ENCODE assay signal across 15 cellular contexts in the genomic region with DNA sequence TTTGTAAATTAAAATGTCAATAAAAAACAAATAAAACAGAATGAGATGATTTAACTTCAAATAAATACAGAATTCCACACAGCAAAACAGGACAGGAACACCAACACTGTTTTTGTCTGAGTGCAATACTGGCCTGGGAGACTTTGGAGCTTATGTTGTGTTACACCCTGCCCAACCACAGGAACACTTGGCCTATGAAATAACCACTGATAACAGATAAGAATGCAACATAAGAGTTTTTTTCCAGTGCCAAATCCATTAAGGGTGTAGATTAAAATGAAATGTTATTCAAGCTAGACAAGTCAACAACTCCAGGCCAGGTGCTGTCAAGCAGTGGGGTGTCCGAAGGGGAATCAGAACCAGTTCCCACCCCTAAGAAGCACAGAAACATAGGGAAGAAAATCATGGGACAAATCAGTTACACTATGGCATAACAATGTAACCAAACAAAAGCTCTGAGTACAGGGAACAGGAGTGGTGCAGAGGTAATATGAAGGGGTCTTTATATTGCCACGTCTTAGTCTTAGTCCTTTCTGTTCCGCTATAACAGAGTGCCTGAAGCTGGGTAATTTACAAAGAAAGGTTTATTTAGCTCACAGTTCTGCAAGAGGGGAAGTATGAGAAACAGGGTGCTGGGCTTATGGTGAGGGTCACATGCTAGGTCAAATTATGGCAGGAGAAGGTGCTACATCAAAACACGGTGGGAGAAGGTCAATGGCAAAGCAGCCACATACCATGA. TPM values are rescaled to one million over a fixed set of nuclear protein-coding genes. Genes with fewer than 3 reads are reported as not detected.
DNase-seq lines count a peak whose midpoint lies in the region; ATAC-seq and TF ChIP-seq lines count a peak whose summit lies in the region.
"Had no signal": no experiment of that assay in that cellular context is flagged by ENCODE, and none has a peak within 500 bp of the region (broad histone marks: within the 10 kb centered on the region; RNA-seq: fewer than 3 reads in every experiment).

No MANE protein-coding gene starts in this region.

- H2BK120ac ChIP-seq in H9 (ENCODE audit: low read depth, low read length, poor library complexity, severe bottlenecking) (no peak overlapping the region), trophoblast cell (ENCODE audit: insufficient read depth, low read length, poor library complexity) (no peak overlapping the region)

- no peak overlapping the region for H3K56ac ChIP-seq in H9 (ENCODE audit: insufficient read length, low read depth, low read length)

- H2BK12ac ChIP-seq in H9 (ENCODE audit: insufficient read length, low read depth, low read length) (no peak overlapping the region), trophoblast cell (ENCODE audit: low read length) (no peak overlapping the region)

- H3K27me3 Mint-ChIP-seq in H9 (ENCODE audit: low read depth): no peaks in the 10 kb centered on the region
- H3K27me3 Mint-ChIP-seq in T-helper 2 cell treated with Interferon-gamma antibody and Interleukin-4, amounts not matched to agents 5 μg/mL and 100 μg/mL, for 36 hours (ENCODE audit: low read depth): no peaks in the 10 kb centered on the region

- peaks cover 13% of the 10 kb centered on the region for H3K23me2 ChIP-seq in H9 (ENCODE audit: insufficient read length, low read depth, low read length, poor library complexity, severe bottlenecking)

- H3T11ph ChIP-seq in H9 (ENCODE audit: low read length): no peak overlapping the region

- no peak overlapping the region for H4K12ac ChIP-seq in trophoblast cell (ENCODE audit: low read depth, low read length)

- no peak overlapping the region for H2BK20ac ChIP-seq in H9 (ENCODE audit: low read depth, low read length, poor library complexity, severe bottlenecking)

- no peak for ATAC-seq in GM21717 (IDR thresholded peaks at IDR 0.05; ENCODE audit: unreplicated experiment)

- H3K79me2 ChIP-seq in H9 (ENCODE audit: insufficient read depth, low read length) (peaks cover 42% of the 10 kb centered on the region), trophoblast cell (ENCODE audit: control insufficient read depth, insufficient read depth, low read length, poor library complexity) (peaks cover 32% of the 10 kb centered on the region)

- H4K5ac ChIP-seq in H9 (ENCODE audit: insufficient read length, low read depth, low read length): no peak overlapping the region

- H4K8ac ChIP-seq in H9 (replicated peaks; ENCODE audit: insufficient read length, low read depth, low read length) (no peak overlapping the region), trophoblast cell (ENCODE audit: low read depth, low read length) (no peak overlapping the region)

- H2AFZ ChIP-seq in H9 (ENCODE audit: low read length): no peak overlapping the region
- H2AFZ ChIP-seq in trophoblast cell (ENCODE audit: insufficient read depth, low read length, poor library complexity): no peak overlapping the region

- no peak overlapping the region for H3K27ac Mint-ChIP-seq in H9
- no peak overlapping the region for H3K27ac Mint-ChIP-seq in T-helper 2 cell treated with Interferon-gamma antibody and Interleukin-4, amounts not matched to agents 5 μg/mL and 100 μg/mL, for 36 hours

- no peaks in the 10 kb centered on the region; a peak in 2 of 5 replicates for H3K9me3 Mint-ChIP-seq in H9
- no peaks in the 10 kb centered on the region for H3K9me3 Mint-ChIP-seq in T-helper 2 cell treated with Interferon-gamma antibody and Interleukin-4, amounts not matched to agents 5 μg/mL and 100 μg/mL, for 36 hours

- H3K4ac ChIP-seq in H9 (ENCODE audit: low read depth, low read length) (no peak overlapping the region), trophoblast cell (ENCODE audit: low read depth, low read length) (peak overlapping the region; percentile 46)

- H3K4me2 ChIP-seq in H9 (ENCODE audit: insufficient read depth, insufficient read length, low read length): no peak overlapping the region
- H3K4me2 ChIP-seq in trophoblast cell (ENCODE audit: low read length): no peak overlapping the region

- H3K27me3 ChIP-seq in H9 (ENCODE audit: insufficient read depth, low read length) (no peaks in the 10 kb centered on the region), trophoblast cell (ENCODE audit: insufficient read depth, low read length) (no peaks in the 10 kb centered on the region)
- H3K27me3 ChIP-seq: sigmoid colon had no signal

- no peak overlapping the region for H3K4me3 ChIP-seq in fibroblast of pulmonary artery (replicated peaks; ENCODE audit: low read depth, low read length)
- H3K4me3 ChIP-seq in trophoblast cell (ENCODE audit: low read depth, low read length): no peak overlapping the region
- H3K4me3 ChIP-seq: sigmoid colon, thoracic aorta had no signal

- H3K18ac ChIP-seq in H9 (ENCODE audit: insufficient read length, low read depth, low read length) (no peak overlapping the region), trophoblast cell (ENCODE audit: low read length) (no peak overlapping the region)

- no peaks in the 10 kb centered on the region for H4K20me1 ChIP-seq in H9 (ENCODE audit: control insufficient read depth, insufficient read depth, insufficient read length)

- no peak overlapping the region for H3K14ac ChIP-seq in H9 (ENCODE audit: insufficient read depth, low read length)
- no peak overlapping the region for H3K14ac ChIP-seq in trophoblast cell (ENCODE audit: low read length)

- H3K27ac ChIP-seq in H9 (ENCODE audit: insufficient read length, low read depth, low read length) (no peak overlapping the region), trophoblast cell (ENCODE audit: low read depth, low read length) (no peak overlapping the region)
- H3K27ac ChIP-seq: sigmoid colon, thoracic aorta, WERI-Rb-1 had no signal

- peaks cover 6 to 23% (median 11%) of the 10 kb centered on the region in 3 experiments for H3K36me3 Mint-ChIP-seq in H9 (ENCODE audit: insufficient read depth in 1 of 3, low read depth in 3 of 3)
- peaks cover 24% of the 10 kb centered on the region for H3K36me3 Mint-ChIP-seq in T-helper 2 cell treated with Interferon-gamma antibody and Interleukin-4, amounts not matched to agents 5 μg/mL and 100 μg/mL, for 36 hours (ENCODE audit: low read depth)

- TF ChIP-seq CTCF in H9 (conservative IDR thresholded peaks at IDR 0.05) (no peak), fibroblast of pulmonary artery (IDR thresholded peaks at IDR 0.05; ENCODE audit: low read length, missing control alignments) (no peak)

- no peak overlapping the region for H3K23ac ChIP-seq in H9 (ENCODE audit: insufficient read length, low read depth, low read length)
- H3K23ac ChIP-seq in trophoblast cell (ENCODE audit: low read length): no peak overlapping the region

- peaks cover 25 to 30% of the 10 kb centered on the region in 2 experiments for H3K4me1 Mint-ChIP-seq in H9
- H3K4me1 Mint-ChIP-seq in T-helper 2 cell treated with Interferon-gamma antibody and Interleukin-4, amounts not matched to agents 5 μg/mL and 100 μg/mL, for 36 hours (ENCODE audit: low read depth): peaks cover 47% of the 10 kb centered on the region

- no peak overlapping the region for H2AK5ac ChIP-seq in H9 (ENCODE audit: insufficient read length, low read length)
- H2AK5ac ChIP-seq in trophoblast cell (ENCODE audit: low read length): no peak overlapping the region

- H3K9me3 ChIP-seq in H9 (ENCODE audit: control insufficient read depth, low read depth, low read length): no peaks in the 10 kb centered on the region
- H3K9me3 ChIP-seq in trophoblast cell (ENCODE audit: insufficient read depth, low read depth, low read length): no peaks in the 10 kb centered on the region
- H3K9me3 ChIP-seq: sigmoid colon, thoracic aorta had no signal

- no peak for DNase-seq in H9
- no peak for DNase-seq in T-helper 2 cell treated with Interferon-gamma antibody and Interleukin-4, amounts not matched to agents 5 μg/mL and 100 μg/mL, for 36 hours (ENCODE audit: low spot score)
- DNase-seq in fibroblast of pulmonary artery (ENCODE audit: low read depth): peak; percentile 34
- DNase-seq in trophoblast cell: no peak
- no peak for DNase-seq in NCI-H526 (lab: John Stamatoyannopoulos, UW)
- DNase-seq in activated CD4-positive, alpha-beta T cell treated with anti-CD3 and anti-CD28 coated beads, Interleukin-2, amount 50 U/mL, for 4 hours: no peak
- DNase-seq: activated T-cell treated with anti-CD3 and anti-CD28 coated beads, Interleukin-2, amount 50 U/mL, for 1 hour; hypothalamus; MV-4-11; NCI-H510A treated with DMSO at 0.1 percent for 48 hours; SHP77 treated with DMSO at 0.1 percent for 48 hours; sigmoid colon; WERI-Rb-1 had no signal

- no peak overlapping the region for H3K4me3 Mint-ChIP-seq in H9
- H3K4me3 Mint-ChIP-seq in T-helper 2 cell treated with Interferon-gamma antibody and Interleukin-4, amounts not matched to agents 5 μg/mL and 100 μg/mL, for 36 hours: peak overlapping the region; percentile 42

- H2BK5ac ChIP-seq in H9 (ENCODE audit: insufficient read length, low read length) (no peak overlapping the region), trophoblast cell (ENCODE audit: low read depth, low read length, poor library complexity) (no peak overlapping the region)

- H3K4me1 ChIP-seq in H9 (ENCODE audit: insufficient read depth, low read length): peaks cover 4% of the 10 kb centered on the region; the same call in 1 of the 2 replicates
- H3K4me1 ChIP-seq in trophoblast cell (ENCODE audit: control insufficient read depth in 1 of 2, insufficient read depth in 2 of 2, low read length in 2 of 2): peaks cover 7 to 8% of the 10 kb centered on the region in 2 experiments

- peaks cover 7 to 10% of the 10 kb centered on the region in 2 experiments for H3K36me3 ChIP-seq in trophoblast cell (ENCODE audit: control insufficient read depth in 1 of 2, insufficient read depth in 2 of 2, low read length in 2 of 2)

- peak overlapping the region; percentile 9 for H3K9ac ChIP-seq in H9 (ENCODE audit: extremely low read depth, insufficient read length, low read length)
- no peak overlapping the region for H3K9ac ChIP-seq in trophoblast cell (ENCODE audit: low read length)

- H4K91ac ChIP-seq in H9 (ENCODE audit: insufficient read length, low read depth, low read length): no peak overlapping the region
- no peak overlapping the region for H4K91ac ChIP-seq in trophoblast cell (ENCODE audit: low read depth, low read length)

- H3K79me1 ChIP-seq in H9 (ENCODE audit: insufficient read depth, low read depth, low read length, poor library complexity, severe bottlenecking) (no peaks in the 10 kb centered on the region), trophoblast cell (ENCODE audit: low read length) (peaks cover 13% of the 10 kb centered on the region)

- no peak overlapping the region for H2BK15ac ChIP-seq in H9 (ENCODE audit: low read depth, low read length)

- no CpG with 5 or more reads among the region's 4 CpGs for WGBS in H9 (ENCODE audit: extremely low coverage, insufficient read length, low lambda C conversion rate)
- WGBS in trophoblast cell (ENCODE audit: extremely low coverage, insufficient coverage, insufficient read length): no CpG with 5 or more reads among the region's 4 CpGs

RNA-seq across cellular contexts. Expression of a gene that starts 3.8 kb away (rescaled TPM):
- total RNA-seq in H9 (2021): 73.5 and 75.8 TPM in 2 replicates
- 25.2 and 26.2 TPM in 2 replicates for polyA plus RNA-seq in trophoblast cell (2013)

RNA-seq across cellular contexts. Expression of a gene that starts 34.5 kb away (rescaled TPM):
- 4.8 and 5.4 TPM in 2 replicates for total RNA-seq in H9 (2021)
- 0.59 and 0.82 TPM in 2 replicates for polyA plus RNA-seq in trophoblast cell (2013)
